1 cellular context compared by ENCODE assay signal in the genomic region with DNA sequence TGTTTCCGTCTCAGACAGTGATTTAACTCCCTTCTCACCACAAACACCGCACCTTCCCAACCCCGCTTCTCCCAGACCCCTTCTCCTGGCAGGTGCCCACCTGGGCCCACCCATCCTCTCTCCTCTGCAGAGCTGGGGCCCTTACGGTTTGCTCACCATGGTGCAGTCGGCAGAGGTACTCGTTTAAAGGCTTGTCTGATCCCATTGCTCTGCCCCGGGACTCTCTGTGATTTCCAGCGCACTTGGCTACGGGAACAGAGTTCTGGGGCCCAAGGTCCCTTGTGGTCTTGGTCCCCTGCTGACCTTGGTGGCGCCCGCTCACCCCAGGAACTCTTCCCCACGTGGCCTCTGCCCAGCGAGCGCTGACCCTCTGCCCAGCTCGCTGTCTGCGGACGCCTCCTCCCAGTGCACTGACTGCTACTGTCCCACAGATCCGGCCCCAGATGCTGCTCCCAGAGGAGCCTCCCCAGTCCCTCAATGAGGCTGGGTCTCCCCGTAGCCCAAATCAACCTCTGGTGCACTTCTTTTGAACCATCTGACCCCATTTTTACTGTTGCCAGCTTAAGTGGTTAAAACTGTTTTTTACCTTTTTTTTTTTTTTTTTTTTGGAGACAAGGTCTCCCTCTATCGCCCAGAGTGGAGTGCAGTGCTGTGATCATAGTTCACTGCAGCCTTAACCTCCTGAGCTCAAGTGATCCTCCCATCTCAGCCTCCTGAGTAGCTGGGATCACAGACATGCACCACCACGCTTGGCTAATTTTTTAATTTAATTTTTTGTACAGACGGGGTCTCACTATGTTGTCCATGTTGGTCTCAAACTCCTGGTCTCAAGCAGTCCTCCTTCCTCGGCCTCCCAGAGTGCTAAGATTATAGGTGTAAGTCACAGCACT.
TF ChIP-seq lines count a peak whose summit lies in the region.

No MANE protein-coding gene starts in this region.

TF ChIP-seq in H1, 55 proteins besides CTCF, POLR2A, EP300 and RAD21:
- TF ChIP-seq EZH2 (IDR thresholded peaks at IDR 0.05; ENCODE audit: low read depth, low read length, severe bottlenecking) = no peak
- no peak for TF ChIP-seq SIRT6 (IDR thresholded peaks at IDR 0.05; ENCODE audit: low read length)
- TF ChIP-seq SP2 (IDR thresholded peaks at IDR 0.05; ENCODE audit: low read length) = no peak
- TF ChIP-seq KDM1A (IDR thresholded peaks at IDR 0.05; ENCODE audit: borderline replicate concordance, low read length) = peak; percentile 58; the same call in 1 of the 2 replicates
